ENCODE assay signal across 1 cellular context in the genomic region with DNA sequence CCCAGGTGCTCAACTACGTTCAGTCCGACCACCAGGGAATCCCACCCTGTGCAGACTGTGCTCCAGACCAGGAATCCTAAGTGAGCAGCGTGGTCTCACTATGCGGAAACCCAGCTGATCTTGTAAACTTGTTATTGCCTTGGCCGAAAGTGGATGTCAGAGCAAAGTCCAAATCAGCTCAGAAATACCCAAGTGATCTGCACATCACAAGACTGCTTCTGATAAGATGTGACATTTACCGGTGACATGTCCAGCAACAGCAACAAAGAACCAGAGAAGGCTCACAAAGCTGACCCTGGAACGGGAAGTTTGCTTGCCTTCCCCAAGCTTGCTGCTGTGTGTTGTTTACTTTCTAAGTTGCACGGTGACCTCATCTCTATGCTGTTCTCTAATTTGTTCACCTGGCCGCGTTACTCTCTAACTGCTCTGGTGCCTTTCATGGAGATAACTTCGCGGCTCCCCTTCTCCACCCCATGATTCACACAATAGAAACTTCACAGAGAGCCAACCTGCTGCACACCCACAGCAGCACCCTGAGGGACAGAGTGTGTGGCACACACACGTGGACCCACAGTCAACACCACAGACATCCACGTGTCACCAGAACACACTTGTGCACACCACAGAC.
TF ChIP-seq lines count a peak whose summit lies in the region.

No MANE protein-coding gene starts in this region.

TF ChIP-seq in HepG2, 621 proteins besides CTCF, POLR2A, EP300 and RAD21 (continues in another document):
- peak; percentile 35; the same call in 1 of the 2 replicates for TF ChIP-seq FOXK1 (CRISPR knock-in tag; IDR thresholded peaks at IDR 0.05; ENCODE audit: borderline replicate concordance, low read depth)
- no peak for TF ChIP-seq ZNF234 (CRISPR knock-in tag; conservative IDR thresholded peaks at IDR 0.05)
- no peak for TF ChIP-seq HIVEP1 (CRISPR knock-in tag; IDR thresholded peaks at IDR 0.05)
- TF ChIP-seq ZC3H13 (CRISPR knock-in tag; IDR thresholded peaks at IDR 0.05), result no peak
- 0 out of 2 replicates have a peak, but pooled peaks have one; percentile 43 for TF ChIP-seq FOXC1 (CRISPR knock-in tag; IDR thresholded peaks at IDR 0.05; ENCODE audit: borderline replicate concordance)
- TF ChIP-seq TRIM24 (CRISPR knock-in tag; IDR thresholded peaks at IDR 0.05), result no peak
- no peak for TF ChIP-seq ZNF10 (CRISPR knock-in tag; IDR thresholded peaks at IDR 0.05; ENCODE audit: borderline replicate concordance, low read depth)
- no peak for TF ChIP-seq NCOA5 (CRISPR knock-in tag; IDR thresholded peaks at IDR 0.05)
- TF ChIP-seq TBX3 (IDR thresholded peaks at IDR 0.05; ENCODE audit: borderline replicate concordance), result no peak
- TF ChIP-seq CCDC6 (CRISPR knock-in tag; IDR thresholded peaks at IDR 0.05), result no peak
- no peak for TF ChIP-seq ZNF230 (CRISPR knock-in tag; IDR thresholded peaks at IDR 0.05)
- peak; percentile 53; the same call in 1 of the 2 replicates for TF ChIP-seq FOSL2 (CRISPR knock-in tag; IDR thresholded peaks at IDR 0.05)
- TF ChIP-seq TP53 (CRISPR knock-in tag; conservative IDR thresholded peaks at IDR 0.05), result no peak
- 0 out of 2 replicates have a peak, but pooled peaks have one; percentile 9 for TF ChIP-seq SP5 (CRISPR knock-in tag; IDR thresholded peaks at IDR 0.05; ENCODE audit: borderline replicate concordance, low read depth)
- TF ChIP-seq, protein P1, sequence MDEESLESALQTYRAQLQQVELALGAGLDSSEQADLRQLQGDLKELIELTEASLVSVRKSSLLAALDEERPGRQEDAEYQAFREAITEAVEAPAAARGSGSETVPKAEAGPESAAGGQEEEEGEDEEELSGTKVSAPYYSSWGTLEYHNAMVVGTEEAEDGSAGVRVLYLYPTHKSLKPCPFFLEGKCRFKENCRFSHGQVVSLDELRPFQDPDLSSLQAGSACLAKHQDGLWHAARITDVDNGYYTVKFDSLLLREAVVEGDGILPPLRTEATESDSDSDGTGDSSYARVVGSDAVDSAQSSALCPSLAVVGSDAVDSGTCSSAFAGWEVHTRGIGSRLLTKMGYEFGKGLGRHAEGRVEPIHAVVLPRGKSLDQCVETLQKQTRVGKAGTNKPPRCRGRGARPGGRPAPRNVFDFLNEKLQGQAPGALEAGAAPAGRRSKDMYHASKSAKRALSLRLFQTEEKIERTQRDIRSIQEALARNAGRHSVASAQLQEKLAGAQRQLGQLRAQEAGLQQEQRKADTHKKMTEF (CRISPR knock-in tag; IDR thresholded peaks at IDR 0.05), result peak; percentile 46; the same call in 1 of the 2 replicates
- no peak for TF ChIP-seq KLF11 (CRISPR knock-in tag; IDR thresholded peaks at IDR 0.05)
- no peak for TF ChIP-seq FOXO4 (CRISPR knock-in tag; conservative IDR thresholded peaks at IDR 0.05)
- TF ChIP-seq NFE2L1 (CRISPR knock-in tag; IDR thresholded peaks at IDR 0.05; ENCODE audit: borderline replicate concordance), result no peak
- TF ChIP-seq ZSCAN21 (CRISPR knock-in tag; IDR thresholded peaks at IDR 0.05; ENCODE audit: borderline replicate concordance), result no peak
- no peak for TF ChIP-seq MYPOP (CRISPR knock-in tag; IDR thresholded peaks at IDR 0.05)
- no peak for TF ChIP-seq SCMH1 (CRISPR knock-in tag; IDR thresholded peaks at IDR 0.05; ENCODE audit: borderline replicate concordance)
- TF ChIP-seq ZNF12 (CRISPR knock-in tag; IDR thresholded peaks at IDR 0.05), result no peak
- no peak for TF ChIP-seq ZIK1 (CRISPR knock-in tag; IDR thresholded peaks at IDR 0.05; ENCODE audit: borderline replicate concordance, low read depth)
- TF ChIP-seq ZBTB21 (CRISPR knock-in tag; IDR thresholded peaks at IDR 0.05), result no peak
- no peak for TF ChIP-seq ZNF460 (CRISPR knock-in tag; IDR thresholded peaks at IDR 0.05; ENCODE audit: borderline replicate concordance)
- no peak for TF ChIP-seq NFAT5 (CRISPR knock-in tag; IDR thresholded peaks at IDR 0.05)
- TF ChIP-seq THRA (CRISPR knock-in tag; IDR thresholded peaks at IDR 0.05; ENCODE audit: borderline replicate concordance), result peak; percentile 39; the same call in 1 of the 2 replicates
- TF ChIP-seq, protein P2, sequence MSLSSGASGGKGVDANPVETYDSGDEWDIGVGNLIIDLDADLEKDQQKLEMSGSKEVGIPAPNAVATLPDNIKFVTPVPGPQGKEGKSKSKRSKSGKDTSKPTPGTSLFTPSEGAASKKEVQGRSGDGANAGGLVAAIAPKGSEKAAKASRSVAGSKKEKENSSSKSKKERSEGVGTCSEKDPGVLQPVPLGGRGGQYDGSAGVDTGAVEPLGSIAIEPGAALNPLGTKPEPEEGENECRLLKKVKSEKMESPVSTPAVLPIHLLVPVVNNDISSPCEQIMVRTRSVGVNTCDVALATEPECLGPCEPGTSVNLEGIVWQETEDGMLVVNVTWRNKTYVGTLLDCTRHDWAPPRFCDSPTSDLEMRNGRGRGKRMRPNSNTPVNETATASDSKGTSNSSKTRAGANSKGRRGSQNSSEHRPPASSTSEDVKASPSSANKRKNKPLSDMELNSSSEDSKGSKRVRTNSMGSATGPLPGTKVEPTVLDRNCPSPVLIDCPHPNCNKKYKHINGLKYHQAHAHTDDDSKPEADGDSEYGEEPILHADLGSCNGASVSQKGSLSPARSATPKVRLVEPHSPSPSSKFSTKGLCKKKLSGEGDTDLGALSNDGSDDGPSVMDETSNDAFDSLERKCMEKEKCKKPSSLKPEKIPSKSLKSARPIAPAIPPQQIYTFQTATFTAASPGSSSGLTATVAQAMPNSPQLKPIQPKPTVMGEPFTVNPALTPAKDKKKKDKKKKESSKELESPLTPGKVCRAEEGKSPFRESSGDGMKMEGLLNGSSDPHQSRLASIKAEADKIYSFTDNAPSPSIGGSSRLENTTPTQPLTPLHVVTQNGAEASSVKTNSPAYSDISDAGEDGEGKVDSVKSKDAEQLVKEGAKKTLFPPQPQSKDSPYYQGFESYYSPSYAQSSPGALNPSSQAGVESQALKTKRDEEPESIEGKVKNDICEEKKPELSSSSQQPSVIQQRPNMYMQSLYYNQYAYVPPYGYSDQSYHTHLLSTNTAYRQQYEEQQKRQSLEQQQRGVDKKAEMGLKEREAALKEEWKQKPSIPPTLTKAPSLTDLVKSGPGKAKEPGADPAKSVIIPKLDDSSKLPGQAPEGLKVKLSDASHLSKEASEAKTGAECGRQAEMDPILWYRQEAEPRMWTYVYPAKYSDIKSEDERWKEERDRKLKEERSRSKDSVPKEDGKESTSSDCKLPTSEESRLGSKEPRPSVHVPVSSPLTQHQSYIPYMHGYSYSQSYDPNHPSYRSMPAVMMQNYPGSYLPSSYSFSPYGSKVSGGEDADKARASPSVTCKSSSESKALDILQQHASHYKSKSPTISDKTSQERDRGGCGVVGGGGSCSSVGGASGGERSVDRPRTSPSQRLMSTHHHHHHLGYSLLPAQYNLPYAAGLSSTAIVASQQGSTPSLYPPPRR (CRISPR knock-in tag; IDR thresholded peaks at IDR 0.05; ENCODE audit: borderline replicate concordance), result no peak; the same call in 1 of the 2 replicates
- TF ChIP-seq, protein P3, sequence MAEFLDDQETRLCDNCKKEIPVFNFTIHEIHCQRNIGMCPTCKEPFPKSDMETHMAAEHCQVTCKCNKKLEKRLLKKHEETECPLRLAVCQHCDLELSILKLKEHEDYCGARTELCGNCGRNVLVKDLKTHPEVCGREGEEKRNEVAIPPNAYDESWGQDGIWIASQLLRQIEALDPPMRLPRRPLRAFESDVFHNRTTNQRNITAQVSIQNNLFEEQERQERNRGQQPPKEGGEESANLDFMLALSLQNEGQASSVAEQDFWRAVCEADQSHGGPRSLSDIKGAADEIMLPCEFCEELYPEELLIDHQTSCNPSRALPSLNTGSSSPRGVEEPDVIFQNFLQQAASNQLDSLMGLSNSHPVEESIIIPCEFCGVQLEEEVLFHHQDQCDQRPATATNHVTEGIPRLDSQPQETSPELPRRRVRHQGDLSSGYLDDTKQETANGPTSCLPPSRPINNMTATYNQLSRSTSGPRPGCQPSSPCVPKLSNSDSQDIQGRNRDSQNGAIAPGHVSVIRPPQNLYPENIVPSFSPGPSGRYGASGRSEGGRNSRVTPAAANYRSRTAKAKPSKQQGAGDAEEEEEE (CRISPR knock-in tag; IDR thresholded peaks at IDR 0.05; ENCODE audit: borderline replicate concordance), result no peak
- TF ChIP-seq, protein P4, sequence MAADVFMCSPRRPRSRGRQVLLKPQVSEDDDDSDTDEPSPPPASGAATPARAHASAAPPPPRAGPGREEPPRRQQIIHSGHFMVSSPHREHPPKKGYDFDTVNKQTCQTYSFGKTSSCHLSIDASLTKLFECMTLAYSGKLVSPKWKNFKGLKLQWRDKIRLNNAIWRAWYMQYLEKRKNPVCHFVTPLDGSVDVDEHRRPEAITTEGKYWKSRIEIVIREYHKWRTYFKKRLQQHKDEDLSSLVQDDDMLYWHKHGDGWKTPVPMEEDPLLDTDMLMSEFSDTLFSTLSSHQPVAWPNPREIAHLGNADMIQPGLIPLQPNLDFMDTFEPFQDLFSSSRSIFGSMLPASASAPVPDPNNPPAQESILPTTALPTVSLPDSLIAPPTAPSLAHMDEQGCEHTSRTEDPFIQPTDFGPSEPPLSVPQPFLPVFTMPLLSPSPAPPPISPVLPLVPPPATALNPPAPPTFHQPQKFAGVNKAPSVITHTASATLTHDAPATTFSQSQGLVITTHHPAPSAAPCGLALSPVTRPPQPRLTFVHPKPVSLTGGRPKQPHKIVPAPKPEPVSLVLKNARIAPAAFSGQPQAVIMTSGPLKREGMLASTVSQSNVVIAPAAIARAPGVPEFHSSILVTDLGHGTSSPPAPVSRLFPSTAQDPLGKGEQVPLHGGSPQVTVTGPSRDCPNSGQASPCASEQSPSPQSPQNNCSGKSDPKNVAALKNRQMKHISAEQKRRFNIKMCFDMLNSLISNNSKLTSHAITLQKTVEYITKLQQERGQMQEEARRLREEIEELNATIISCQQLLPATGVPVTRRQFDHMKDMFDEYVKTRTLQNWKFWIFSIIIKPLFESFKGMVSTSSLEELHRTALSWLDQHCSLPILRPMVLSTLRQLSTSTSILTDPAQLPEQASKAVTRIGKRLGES (CRISPR knock-in tag; IDR thresholded peaks at IDR 0.05; ENCODE audit: borderline replicate concordance), result no peak
